Comparison of ENCODE assay signal across 3 cellular contexts in genomic region chr21:42293649-42294272, GRCh38.
TF ChIP-seq lines count a peak whose summit lies in the region.

No MANE protein-coding gene starts in this region.

TF ChIP-seq in HEK293, 187 proteins besides CTCF, POLR2A, EP300 and RAD21 (continues in another document):
- no peak for TF ChIP-seq ZSCAN30 (tag by site-specific recombination; IDR thresholded peaks at IDR 0.05)
- 0 out of 2 replicates have a peak, but pooled peaks have one; percentile 20 for TF ChIP-seq ZNF266 (tag by site-specific recombination; IDR thresholded peaks at IDR 0.05; ENCODE audit: low read depth)
- peak; percentile 96; the same call in 1 of the 2 replicates for TF ChIP-seq ZNF311 (tag by site-specific recombination; IDR thresholded peaks at IDR 0.05; ENCODE audit: borderline replicate concordance)
- TF ChIP-seq ZNF148 (tag by site-specific recombination; IDR thresholded peaks at IDR 0.05; ENCODE audit: borderline replicate concordance) = peak; percentile 73; the same call in 1 of the 2 replicates
- TF ChIP-seq, protein P1, sequence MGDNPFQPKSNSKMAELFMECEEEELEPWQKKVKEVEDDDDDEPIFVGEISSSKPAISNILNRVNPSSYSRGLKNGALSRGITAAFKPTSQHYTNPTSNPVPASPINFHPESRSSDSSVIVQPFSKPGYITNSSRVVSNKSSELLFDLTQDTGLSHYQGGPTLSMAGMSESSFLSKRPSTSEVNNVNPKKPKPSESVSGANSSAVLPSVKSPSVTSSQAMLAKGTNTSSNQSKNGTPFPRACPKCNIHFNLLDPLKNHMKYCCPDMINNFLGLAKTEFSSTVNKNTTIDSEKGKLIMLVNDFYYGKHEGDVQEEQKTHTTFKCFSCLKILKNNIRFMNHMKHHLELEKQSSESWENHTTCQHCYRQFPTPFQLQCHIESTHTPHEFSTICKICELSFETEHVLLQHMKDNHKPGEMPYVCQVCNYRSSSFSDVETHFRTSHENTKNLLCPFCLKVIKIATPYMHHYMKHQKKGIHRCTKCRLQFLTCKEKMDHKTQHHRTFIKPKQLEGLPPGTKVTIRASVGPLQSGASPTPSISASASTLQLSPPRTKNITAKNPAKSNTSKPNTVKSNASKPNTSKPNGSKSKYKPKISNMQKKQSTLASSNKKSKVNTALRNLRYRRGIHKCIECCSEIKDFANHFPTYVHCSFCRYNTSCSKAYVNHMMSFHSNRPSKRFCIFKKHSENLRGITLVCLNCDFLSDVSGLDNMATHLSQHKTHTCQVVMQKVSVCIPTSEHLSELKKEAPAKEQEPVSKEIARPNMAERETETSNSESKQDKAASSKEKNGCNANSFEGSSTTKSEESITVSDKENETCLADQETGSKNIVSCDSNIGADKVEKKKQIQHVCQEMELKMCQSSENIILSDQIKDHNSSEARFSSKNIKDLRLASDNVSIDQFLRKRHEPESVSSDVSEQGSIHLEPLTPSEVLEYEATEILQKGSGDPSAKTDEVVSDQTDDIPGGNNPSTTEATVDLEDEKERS (tag by site-specific recombination; IDR thresholded peaks at IDR 0.05) = no peak
- TF ChIP-seq, protein P2, sequence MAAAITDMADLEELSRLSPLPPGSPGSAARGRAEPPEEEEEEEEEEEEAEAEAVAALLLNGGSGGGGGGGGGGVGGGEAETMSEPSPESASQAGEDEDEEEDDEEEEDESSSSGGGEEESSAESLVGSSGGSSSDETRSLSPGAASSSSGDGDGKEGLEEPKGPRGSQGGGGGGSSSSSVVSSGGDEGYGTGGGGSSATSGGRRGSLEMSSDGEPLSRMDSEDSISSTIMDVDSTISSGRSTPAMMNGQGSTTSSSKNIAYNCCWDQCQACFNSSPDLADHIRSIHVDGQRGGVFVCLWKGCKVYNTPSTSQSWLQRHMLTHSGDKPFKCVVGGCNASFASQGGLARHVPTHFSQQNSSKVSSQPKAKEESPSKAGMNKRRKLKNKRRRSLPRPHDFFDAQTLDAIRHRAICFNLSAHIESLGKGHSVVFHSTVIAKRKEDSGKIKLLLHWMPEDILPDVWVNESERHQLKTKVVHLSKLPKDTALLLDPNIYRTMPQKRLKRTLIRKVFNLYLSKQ (tag by site-specific recombination; IDR thresholded peaks at IDR 0.05; ENCODE audit: borderline replicate concordance) = no peak
- peak; percentile 32; the same call in 1 of the 2 replicates for TF ChIP-seq ZFHX2 (tag by site-specific recombination; conservative IDR thresholded peaks at IDR 0.05)

TF ChIP-seq in IMR-90, 13 proteins besides CTCF, POLR2A, EP300 and RAD21:
- TF ChIP-seq RFX5 (IDR thresholded peaks at IDR 0.05; ENCODE audit: low read depth, low read length) (no peak), NFE2L2 (IDR thresholded peaks at IDR 0.05; ENCODE audit: low read depth, low read length) (no peak), BHLHE40 (IDR thresholded peaks at IDR 0.05; ENCODE audit: low read depth, low read length) (no peak)
- TF ChIP-seq, protein P3, sequence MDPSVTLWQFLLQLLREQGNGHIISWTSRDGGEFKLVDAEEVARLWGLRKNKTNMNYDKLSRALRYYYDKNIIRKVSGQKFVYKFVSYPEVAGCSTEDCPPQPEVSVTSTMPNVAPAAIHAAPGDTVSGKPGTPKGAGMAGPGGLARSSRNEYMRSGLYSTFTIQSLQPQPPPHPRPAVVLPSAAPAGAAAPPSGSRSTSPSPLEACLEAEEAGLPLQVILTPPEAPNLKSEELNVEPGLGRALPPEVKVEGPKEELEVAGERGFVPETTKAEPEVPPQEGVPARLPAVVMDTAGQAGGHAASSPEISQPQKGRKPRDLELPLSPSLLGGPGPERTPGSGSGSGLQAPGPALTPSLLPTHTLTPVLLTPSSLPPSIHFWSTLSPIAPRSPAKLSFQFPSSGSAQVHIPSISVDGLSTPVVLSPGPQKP (IDR thresholded peaks at IDR 0.05; ENCODE audit: borderline replicate concordance, low read depth, low read length) = no peak

TF ChIP-seq in GM12878, 131 proteins besides CTCF, POLR2A, EP300 and RAD21:
- TF ChIP-seq HDGF (IDR thresholded peaks at IDR 0.05) (peak; percentile 69), KLF5 (IDR thresholded peaks at IDR 0.05; ENCODE audit: partially characterized antibody) (no peak)
